In genomic region chr12:64608901-64609542, GRCh38 we compare ENCODE assay signal across 8 cellular contexts. TPM values are rescaled to one million over a fixed set of nuclear protein-coding genes. Genes with fewer than 3 reads are reported as not detected.
DNase-seq lines count a peak whose midpoint lies in the region; ATAC-seq and TF ChIP-seq lines count a peak whose summit lies in the region.

No MANE protein-coding gene starts in this region.

- peak overlapping the region; percentile 59 to 100 (median 97); a peak in 21 of 22 replicates for H3K27ac ChIP-seq in BLaER1 treated with 17β-estradiol and CSF1 and Interleukin-3, amounts not matched to agents 10 nM and 100 nM
- H3K27ac ChIP-seq in trophoblast cell (ENCODE audit: low read depth, low read length), result peak overlapping the region; percentile 85

- no peak overlapping the region for H3K14ac ChIP-seq in trophoblast cell (ENCODE audit: low read length)

- H2AFZ ChIP-seq in trophoblast cell (ENCODE audit: insufficient read depth, low read length, poor library complexity), result no peak overlapping the region

- H3K79me1 ChIP-seq in trophoblast cell (ENCODE audit: low read length), result peaks cover 23% of the 10 kb centered on the region

- peak; percentile 25 for ATAC-seq in HG03432 (IDR thresholded peaks at IDR 0.05; ENCODE audit: unreplicated experiment)
- ATAC-seq in activated T-helper 17 cell treated with anti-CD3 and anti-CD28 coated beads, Interleukin-2, amount 50 U/mL, for 72 hours (replicated peaks), result peak; percentile 60

- H2BK5ac ChIP-seq in trophoblast cell (ENCODE audit: low read depth, low read length, poor library complexity), result peak overlapping the region; percentile 11

- H4K91ac ChIP-seq in trophoblast cell (ENCODE audit: low read depth, low read length), result no peak overlapping the region

- peaks cover 0 to 20% (median 6%) of the 10 kb centered on the region in 11 experiments; a peak in 16 of 22 replicates for H3K36me3 ChIP-seq in BLaER1 treated with 17β-estradiol and CSF1 and Interleukin-3, amounts not matched to agents 10 nM and 100 nM
- no peaks in the 10 kb centered on the region for H3K36me3 ChIP-seq in trophoblast cell (ENCODE audit: control insufficient read depth in 1 of 2, insufficient read depth in 2 of 2, low read length in 2 of 2)

- no CpG with 5 or more reads among the region's 16 CpGs for WGBS in trophoblast cell (ENCODE audit: extremely low coverage, insufficient coverage, insufficient read length)

- H3K4ac ChIP-seq in trophoblast cell (ENCODE audit: low read depth, low read length), result no peak overlapping the region

- in situ Hi-C loops in GM18951 (cut with MboI; ENCODE audit: low sequenced_read_pairs, unreplicated experiment), result no loop called here

- peak overlapping the region; percentile 13 for H4K12ac ChIP-seq in trophoblast cell (ENCODE audit: low read depth, low read length)

- H3K9ac ChIP-seq in BLaER1 treated with 17β-estradiol and CSF1 and Interleukin-3, amounts not matched to agents 10 nM and 100 nM, result peak overlapping the region; percentile 92 to 99 (median 94)
- H3K9ac ChIP-seq in trophoblast cell (ENCODE audit: low read length), result peak overlapping the region; percentile 9

- peaks cover 19% of the 10 kb centered on the region for H3K79me2 ChIP-seq in trophoblast cell (ENCODE audit: control insufficient read depth, insufficient read depth, low read length, poor library complexity)

- H3K9me3 ChIP-seq in BLaER1 treated with 17β-estradiol and CSF1 and Interleukin-3, amounts not matched to agents 10 nM and 100 nM (replicated peaks in 1 of 11), result no peaks in the 10 kb centered on the region
- no peaks in the 10 kb centered on the region for H3K9me3 ChIP-seq in trophoblast cell (ENCODE audit: insufficient read depth, low read depth, low read length)

- no peak overlapping the region for H3K18ac ChIP-seq in trophoblast cell (ENCODE audit: low read length)

- peaks cover 16% of the 10 kb centered on the region for H3K4me1 Mint-ChIP-seq in activated T-helper 17 cell treated with anti-CD3 and anti-CD28 coated beads, Interleukin-2, amount 50 U/mL, for 72 hours

- H3K4me1 ChIP-seq in BLaER1 treated with 17β-estradiol and CSF1 and Interleukin-3, amounts not matched to agents 10 nM and 100 nM, result peaks cover 22 to 35% (median 30%) of the 10 kb centered on the region in 10 experiments
- no peaks in the 10 kb centered on the region for H3K4me1 ChIP-seq in trophoblast cell (ENCODE audit: control insufficient read depth in 1 of 2, insufficient read depth in 2 of 2, low read length in 2 of 2)

- H3K27me3 ChIP-seq in BLaER1 treated with 17β-estradiol and CSF1 and Interleukin-3, amounts not matched to agents 10 nM and 100 nM, result no peaks in the 10 kb centered on the region
- H3K27me3 ChIP-seq in trophoblast cell (ENCODE audit: insufficient read depth, low read length), result no peaks in the 10 kb centered on the region

- H3K23ac ChIP-seq in trophoblast cell (ENCODE audit: low read length), result no peak overlapping the region

- H3K4me3 ChIP-seq in BLaER1 treated with 17β-estradiol and CSF1 and Interleukin-3, amounts not matched to agents 10 nM and 100 nM, result peak overlapping the region; percentile 81 to 99 (median 88)
- H3K4me3 ChIP-seq in trophoblast cell (ENCODE audit: low read depth, low read length), result no peak overlapping the region

- no peak overlapping the region for H2BK120ac ChIP-seq in trophoblast cell (ENCODE audit: insufficient read depth, low read length, poor library complexity)

- peak; percentile 44 for TF ChIP-seq POLR2A in GM18951 (IDR thresholded peaks at IDR 0.05; ENCODE audit: extremely low read depth, insufficient read depth, insufficient read length)

- no peak overlapping the region for H2AK5ac ChIP-seq in trophoblast cell (ENCODE audit: low read length)

- H4K20me1 ChIP-seq in BLaER1 treated with 17β-estradiol and CSF1 and Interleukin-3, amounts not matched to agents 10 nM and 100 nM, result peaks cover 9 to 34% (median 16%) of the 10 kb centered on the region in 11 experiments; a peak in 16 of 22 replicates

- no peaks in the 10 kb centered on the region for H3K9me3 Mint-ChIP-seq in activated T-helper 17 cell treated with anti-CD3 and anti-CD28 coated beads, Interleukin-2, amount 50 U/mL, for 72 hours

- H3K4me2 ChIP-seq in BLaER1 treated with 17β-estradiol and CSF1 and Interleukin-3, amounts not matched to agents 10 nM and 100 nM, result peak overlapping the region; percentile 71 to 95 (median 86)
- peak overlapping the region; percentile 72 for H3K4me2 ChIP-seq in trophoblast cell (ENCODE audit: low read length)

- H4K8ac ChIP-seq in trophoblast cell (ENCODE audit: low read depth, low read length), result peak overlapping the region; percentile 23

- no peak overlapping the region for H2BK12ac ChIP-seq in trophoblast cell (ENCODE audit: low read length)

- H3K36me3 Mint-ChIP-seq in activated T-helper 17 cell treated with anti-CD3 and anti-CD28 coated beads, Interleukin-2, amount 50 U/mL, for 72 hours (ENCODE audit: low read depth), result peaks cover 35% of the 10 kb centered on the region

- H3K4me3 Mint-ChIP-seq in activated T-helper 17 cell treated with anti-CD3 and anti-CD28 coated beads, Interleukin-2, amount 50 U/mL, for 72 hours, result peak overlapping the region; percentile 91

- H3K27ac Mint-ChIP-seq in activated T-helper 17 cell treated with anti-CD3 and anti-CD28 coated beads, Interleukin-2, amount 50 U/mL, for 72 hours, result peak overlapping the region; percentile 84

- H3K27me3 Mint-ChIP-seq in activated T-helper 17 cell treated with anti-CD3 and anti-CD28 coated beads, Interleukin-2, amount 50 U/mL, for 72 hours, result no peaks in the 10 kb centered on the region

- DNase-seq in OCI-M2 (lab: John Stamatoyannopoulos, UW; ENCODE audit: unreplicated experiment) (peak; percentile 28), germinal center (ENCODE audit: low spot score) (peak; percentile 62), trophoblast cell (peak; percentile 87 to 89), NCI-H2029 treated with DMSO at 0.1 percent for 48 hours (lab: John Stamatoyannopoulos, UW) (no peak)

RNA-seq across cellular contexts. Expression of gene RASSF3, which starts 1.3 kb away (rescaled TPM):
- 10 to 100 TPM; 31.0 to 43.9 TPM for total RNA-seq in activated T-helper 17 cell treated with anti-CD3 and anti-CD28 coated beads, Interleukin-2, amount 50 U/mL, for 72 hours
- polyA plus RNA-seq in trophoblast cell (2013), result 27.3 and 29.6 TPM in 2 replicates
